ENCODE assay signal across 10 cellular contexts in genomic region chr22:37749831-37750595, GRCh38. TPM values are rescaled to one million over a fixed set of nuclear protein-coding genes. Genes with fewer than 3 reads are reported as not detected.
DNase-seq lines count a peak whose midpoint lies in the region; ATAC-seq and TF ChIP-seq lines count a peak whose summit lies in the region.
"Had no signal": no experiment of that assay in that cellular context is flagged by ENCODE, and none has a peak within 500 bp of the region (broad histone marks: within the 10 kb centered on the region; RNA-seq: fewer than 3 reads in every experiment).

No MANE protein-coding gene starts in this region.

- H3K9me2 ChIP-seq in Karpas-422 (replicated peaks; ENCODE audit: insufficient read depth, low read length): no peaks in the 10 kb centered on the region

- TF ChIP-seq EP300 in ovary (IDR thresholded peaks at IDR 0.05): no peak

- H3K9me3 ChIP-seq in BLaER1 (no peaks in the 10 kb centered on the region), adrenal gland (replicated peaks in 1 of 3) (no peaks in the 10 kb centered on the region), ovary (no peaks in the 10 kb centered on the region), Karpas-422 (ENCODE audit: low read length) (no peaks in the 10 kb centered on the region)

- WGBS in adrenal gland, 4 donors: 43 to 52% (median 46%) methylated on average over 13 to 16 of the region's 16 CpGs
- 69 to 74% (median 73%) methylated on average over 16 of the region's 16 CpGs for WGBS in ovary, 3 donors

- H3K79me2 ChIP-seq in Karpas-422 (ENCODE audit: low read length): peaks cover 46% of the 10 kb centered on the region

- H3K27ac ChIP-seq in BLaER1 (peak overlapping the region; percentile 59), adrenal gland (peak overlapping the region; percentile 73 to 98 (median 94)), ovary (peak overlapping the region; percentile 62 to 78), Karpas-422 (ENCODE audit: low read length) (no peak overlapping the region)

- peaks cover 36% of the 10 kb centered on the region for H3K36me3 ChIP-seq in BLaER1
- H3K36me3 ChIP-seq in adrenal gland (replicated peaks in 1 of 2): peaks cover 0 to 7% of the 10 kb centered on the region in 2 donors
- H3K36me3 ChIP-seq in ovary: no peaks in the 10 kb centered on the region
- peaks cover 3% of the 10 kb centered on the region for H3K36me3 ChIP-seq in Karpas-422 (ENCODE audit: insufficient read depth, low read length)

- H3K27me3 ChIP-seq in BLaER1 (no peaks in the 10 kb centered on the region), adrenal gland (no peaks in the 10 kb centered on the region), ovary (no peaks in the 10 kb centered on the region), Karpas-422 (ENCODE audit: low read length) (no peaks in the 10 kb centered on the region)

- H4K20me1 ChIP-seq in BLaER1: peaks cover 58% of the 10 kb centered on the region
- no peaks in the 10 kb centered on the region for H4K20me1 ChIP-seq in Karpas-422 (ENCODE audit: insufficient read depth, low read depth, low read length)

- peaks cover 18% of the 10 kb centered on the region for H3K4me1 Mint-ChIP-seq in activated T-helper 2 cell treated with anti-CD3 and anti-CD28 coated beads, Interferon-gamma antibody, Interleukin-2, Interleukin-4, amounts not matched to agents 10 μg/mL and 5 μg/mL and 100 μg/mL, durations not matched to agents 14 hours and 24 hours and 36 hours (ENCODE audit: low read depth)

- TF ChIP-seq CTCF in adrenal gland (IDR thresholded peaks at IDR 0.05) (no peak), fibroblast of villous mesenchyme (IDR thresholded peaks at IDR 0.05; ENCODE audit: insufficient read depth, low read depth, low read length) (no peak), ovary (IDR thresholded peaks at IDR 0.05) (no peak)

- H2AFZ ChIP-seq in Karpas-422 (ENCODE audit: low read length): no peak overlapping the region

- peak overlapping the region; percentile 36; the same call in 1 of the 2 replicates for H3K4me2 ChIP-seq in BLaER1
- no peak overlapping the region for H3K4me2 ChIP-seq in Karpas-422 (ENCODE audit: low read depth, low read length, poor library complexity, severe bottlenecking)

- H3K4me3 Mint-ChIP-seq in activated T-helper 2 cell treated with anti-CD3 and anti-CD28 coated beads, Interferon-gamma antibody, Interleukin-2, Interleukin-4, amounts not matched to agents 10 μg/mL and 5 μg/mL and 100 μg/mL, durations not matched to agents 14 hours and 24 hours and 36 hours (ENCODE audit: low read depth): no peak overlapping the region
- H3K4me3 Mint-ChIP-seq: natural killer cell treated with Interleukin-12 subunit alpha and Interleukin-12 subunit beta and Interleukin-15 and Interleukin-18, amount 100 ng/mL, for 72 hours had no signal

- H3K27ac Mint-ChIP-seq in activated T-helper 2 cell treated with anti-CD3 and anti-CD28 coated beads, Interferon-gamma antibody, Interleukin-2, Interleukin-4, amounts not matched to agents 10 μg/mL and 5 μg/mL and 100 μg/mL, durations not matched to agents 14 hours and 24 hours and 36 hours: no peak overlapping the region
- H3K27ac Mint-ChIP-seq: natural killer cell treated with Interleukin-12 subunit alpha and Interleukin-12 subunit beta and Interleukin-15 and Interleukin-18, amount 100 ng/mL, for 72 hours had no signal

- DNase-seq in adrenal gland (peak; percentile 71 to 90 (median 86)), fibroblast of villous mesenchyme (ENCODE audit: low read depth) (peak; percentile 72), ovary (no peak), pons (ENCODE audit: low spot score) (no peak), Karpas-422 (no peak)
- DNase-seq in activated T-helper 2 cell treated with anti-CD3 and anti-CD28 coated beads, Interferon-gamma antibody, Interleukin-2, Interleukin-4, amounts not matched to agents 10 μg/mL and 5 μg/mL and 100 μg/mL, durations not matched to agents 14 hours and 24 hours and 36 hours (ENCODE audit: low spot score): no peak
- DNase-seq: NCI-H510A had no signal

- peak in 1 of 2 donors; percentile 73 for TF ChIP-seq POLR2A in adrenal gland (IDR thresholded peaks at IDR 0.05)
- TF ChIP-seq POLR2A in ovary (IDR thresholded peaks at IDR 0.05): no peak

- peaks cover 61% of the 10 kb centered on the region for H3K4me1 ChIP-seq in BLaER1
- H3K4me1 ChIP-seq in adrenal gland (replicated peaks in 1 of 2): peaks cover 73 to 74% of the 10 kb centered on the region in 2 donors
- H3K4me1 ChIP-seq in ovary (ENCODE audit: insufficient read depth): peaks cover 50% of the 10 kb centered on the region
- H3K4me1 ChIP-seq in Karpas-422 (ENCODE audit: low read length): peaks cover 17% of the 10 kb centered on the region

- intact Hi-C loops in adrenal gland (cut with DNase I): no loop called here
- intact Hi-C loops in ovary (cut with DNase I): loop anchor here in 2 of 4 donors (5.0 kb wide), 1 partner anchor 73 kb away; the partner anchor contains the start of gene LGALS1 (in 2 of the 2)
- intact Hi-C loops in activated T-helper 2 cell treated with anti-CD3 and anti-CD28 coated beads, Interferon-gamma antibody, Interleukin-2, Interleukin-4, amounts not matched to agents 10 μg/mL and 5 μg/mL and 100 μg/mL, durations not matched to agents 14 hours and 24 hours and 36 hours (cut with micrococcal nuclease): loop anchor here (5.0 to 10.0 kb wide), 2 partner anchors 53 to 55 kb away; partner anchors contain the start of genes GCAT and TRIOBP

- H3K4me3 ChIP-seq in BLaER1: no peak overlapping the region
- no peak overlapping the region for H3K4me3 ChIP-seq in adrenal gland
- H3K4me3 ChIP-seq in fibroblast of villous mesenchyme (ENCODE audit: low read depth, low read length): peak overlapping the region; percentile 15
- no peak overlapping the region for H3K4me3 ChIP-seq in ovary
- no peak overlapping the region for H3K4me3 ChIP-seq in Karpas-422 (ENCODE audit: low read length)

- peaks cover 12% of the 10 kb centered on the region for H3K36me3 Mint-ChIP-seq in activated T-helper 2 cell treated with anti-CD3 and anti-CD28 coated beads, Interferon-gamma antibody, Interleukin-2, Interleukin-4, amounts not matched to agents 10 μg/mL and 5 μg/mL and 100 μg/mL, durations not matched to agents 14 hours and 24 hours and 36 hours (ENCODE audit: low read depth)
- H3K36me3 Mint-ChIP-seq: natural killer cell treated with Interleukin-12 subunit alpha and Interleukin-12 subunit beta and Interleukin-15 and Interleukin-18, amount 100 ng/mL, for 72 hours had no signal

- H3K9ac ChIP-seq in BLaER1 (0 out of 2 replicates have a peak overlapping the region, but pooled peaks have one; percentile 21), Karpas-422 (ENCODE audit: low read length) (no peak overlapping the region)

- no peaks in the 10 kb centered on the region for H3K9me3 Mint-ChIP-seq in activated T-helper 2 cell treated with anti-CD3 and anti-CD28 coated beads, Interferon-gamma antibody, Interleukin-2, Interleukin-4, amounts not matched to agents 10 μg/mL and 5 μg/mL and 100 μg/mL, durations not matched to agents 14 hours and 24 hours and 36 hours
- H3K9me3 Mint-ChIP-seq: natural killer cell treated with Interleukin-12 subunit alpha and Interleukin-12 subunit beta and Interleukin-15 and Interleukin-18, amount 100 ng/mL, for 72 hours had no signal

- no peaks in the 10 kb centered on the region for H3K27me3 Mint-ChIP-seq in activated T-helper 2 cell treated with anti-CD3 and anti-CD28 coated beads, Interferon-gamma antibody, Interleukin-2, Interleukin-4, amounts not matched to agents 10 μg/mL and 5 μg/mL and 100 μg/mL, durations not matched to agents 14 hours and 24 hours and 36 hours (ENCODE audit: low read depth)
- H3K27me3 Mint-ChIP-seq: natural killer cell treated with Interleukin-12 subunit alpha and Interleukin-12 subunit beta and Interleukin-15 and Interleukin-18, amount 100 ng/mL, for 72 hours had no signal

- ATAC-seq in HG03139 (IDR thresholded peaks at IDR 0.05; ENCODE audit: unreplicated experiment): no peak
- ATAC-seq: natural killer cell treated with Interleukin-12 subunit alpha and Interleukin-12 subunit beta and Interleukin-15 and Interleukin-18, amount 100 ng/mL, for 72 hours had no signal

RNA-seq across cellular contexts. Expression of gene TRIOBP, which starts 53.2 kb away (rescaled TPM):
- 100 to 1,000 TPM in 6 of 8 donors, 10 to 100 TPM in 2; 57.7 to 146 (median 105) TPM for total RNA-seq in adrenal gland
- polyA plus RNA-seq in adrenal gland: 10 to 100 TPM; 24.6 to 43.1 (median 29.6) TPM
- 121 and 141 TPM in 2 replicates for total RNA-seq in fibroblast of villous mesenchyme
- total RNA-seq in ovary: 100 to 1,000 TPM in 2 of 7 donors, 10 to 100 TPM in 5; 54.6 to 175 (median 88.7) TPM
- polyA plus RNA-seq in ovary: 10 to 100 TPM; 19.5 to 69.5 TPM
- total RNA-seq in activated T-helper 2 cell treated with anti-CD3 and anti-CD28 coated beads, Interferon-gamma antibody, Interleukin-2, Interleukin-4, amounts not matched to agents 10 μg/mL and 5 μg/mL and 100 μg/mL, durations not matched to agents 14 hours and 24 hours and 36 hours: 37.2 and 43.3 TPM in 2 replicates
- total RNA-seq in Karpas-422 (2014; rRNA removed; shearing (Covaris generic); ENCODE audit: low replicate concordance): 14.6 and 45.6 TPM in 2 replicates

RNA-seq across cellular contexts. Expression of gene GCAT, which starts 57.7 kb away (rescaled TPM):
- total RNA-seq in adrenal gland (10 to 100 TPM; 20.5 to 87.9 (median 30.4) TPM), fibroblast of villous mesenchyme (20.3 and 31.1 TPM in 2 replicates), ovary (10 to 100 TPM in 3 of 7 donors, 1 to 10 TPM in 4; 2.3 to 17.7 (median 9.9) TPM)
- polyA plus RNA-seq in adrenal gland (10 to 100 TPM; 18.2 to 37.2 (median 37.1) TPM), ovary (10 to 100 TPM in 1 of 2 donors, 1 to 10 TPM in 1; 2.6 to 10.6 TPM)
- 24.2 and 25.5 TPM in 2 replicates for total RNA-seq in activated T-helper 2 cell treated with anti-CD3 and anti-CD28 coated beads, Interferon-gamma antibody, Interleukin-2, Interleukin-4, amounts not matched to agents 10 μg/mL and 5 μg/mL and 100 μg/mL, durations not matched to agents 14 hours and 24 hours and 36 hours
- 36.6 and 87.8 TPM in 2 replicates for total RNA-seq in Karpas-422 (2014; rRNA removed; shearing (Covaris generic); ENCODE audit: low replicate concordance)

Comparison
In these comparisons a context has a peak if more than half of its experiments do, and no peak if none do; other contexts are left out.
1. DNase-seq: peak in adrenal gland (7 of 7) and fibroblast of villous mesenchyme (single experiment); none in ovary (0 of 5), activated T-helper 2 cell treated with anti-CD3 and anti-CD28 coated beads, Interferon-gamma antibody, Interleukin-2, Interleukin-4, amounts not matched to agents 10 μg/mL and 5 μg/mL and 100 μg/mL, durations not matched to agents 14 hours and 24 hours and 36 hours (single experiment), pons (single experiment) and Karpas-422 (single experiment).